8 cellular contexts compared by ENCODE assay signal in the genomic region with DNA sequence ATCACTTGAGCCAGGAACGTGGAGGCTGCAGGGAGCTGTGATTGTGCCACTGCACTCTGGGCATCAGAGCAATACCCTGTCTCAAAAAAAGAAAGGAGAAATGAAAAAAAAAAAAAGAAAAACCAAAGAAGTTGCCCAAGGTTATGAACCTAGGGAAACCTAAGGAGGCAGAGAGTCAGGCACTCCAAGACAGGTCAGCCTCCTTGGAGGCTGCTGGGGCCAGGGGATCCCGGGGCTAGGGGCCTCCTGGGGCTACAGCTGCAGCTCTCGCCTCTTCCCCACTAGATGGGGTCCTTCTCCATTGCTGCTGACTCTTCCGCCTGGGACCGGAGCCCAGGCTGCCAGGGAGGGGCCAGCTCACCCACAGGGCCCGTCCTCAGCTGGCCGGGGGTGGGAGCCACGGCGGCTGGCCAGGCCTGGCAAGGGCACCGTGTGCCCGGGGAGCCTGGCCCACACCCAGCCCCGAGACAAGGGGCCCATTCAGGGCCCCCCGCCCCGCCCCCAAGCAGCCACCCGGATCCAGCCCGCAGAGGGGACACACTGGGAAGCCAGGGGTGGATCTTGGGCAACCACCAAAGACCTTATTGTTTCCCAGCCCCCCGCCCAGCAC. TPM values are rescaled to one million over a fixed set of nuclear protein-coding genes. Genes with fewer than 3 reads are reported as not detected.
A peak's percentile ranks its signal among the peaks of the same experiment; 100 is the strongest.
DNase-seq lines count a peak whose midpoint lies in the region; ATAC-seq, FAIRE-seq and TF ChIP-seq lines count a peak whose summit lies in the region.

No MANE protein-coding gene starts in this region.

- H3K27me3 ChIP-seq in ascending aorta: no peaks in the 10 kb centered on the region

- TF ChIP-seq CTCF in ascending aorta (IDR thresholded peaks at IDR 0.05): peak; percentile 58 to 89 (median 86)

- H3K4me1 ChIP-seq in ascending aorta: peaks cover 13 to 14% of the 10 kb centered on the region in 2 donors

- peak overlapping the region in 1 of 2 donors; percentile 38 for H3K4me3 ChIP-seq in ascending aorta

- peak overlapping the region; percentile 55 to 67 for H3K27ac ChIP-seq in ascending aorta

- TF ChIP-seq POLR2A in GM12891 (IDR thresholded peaks at IDR 0.05; ENCODE audit: low read depth, low read length): no peak

- H3K9me3 ChIP-seq in ascending aorta: no peaks in the 10 kb centered on the region

- intact Hi-C loops in ascending aorta (cut with DNase I): loop anchor here (5.0 kb wide), 5 partner anchors 146 to 261 kb away; partner anchors contain the start of genes GIGYF1, GNB2, MOSPD3 and POP7
- intact Hi-C loops in left ventricle myocardium superior (cut with micrococcal nuclease): no loop called here
- intact Hi-C loops in sciatic nerve (cut with DNase I): loop anchor here (5.0 kb wide), 2 partner anchors 96 to 226 kb away; partner anchors contain the start of gene GIGYF1

- in situ Hi-C loops in KBM-7 (cut with MboI; ENCODE audit: low pct_unique_long_range_greater_than_20kb, low sequenced_read_pairs): no loop called here

- ATAC-seq in left ventricle myocardium superior (peak; percentile 87), sciatic nerve (peak; percentile 82), HG02840 (IDR thresholded peaks at IDR 0.05; ENCODE audit: low FRiP score, unreplicated experiment) (no peak)

- DNase-seq in ELF-1 (ENCODE audit: low read depth, low spot score) (peak; percentile 68), NCI-H1694 (lab: John Stamatoyannopoulos, UW) (peak; percentile 63), ascending aorta (ENCODE audit: low spot score in 2 of 2) (peak in 1 of 2 donors; percentile 88), left ventricle myocardium superior (peak; percentile 92), sciatic nerve (ENCODE audit: low spot score) (peak; percentile 87), KBM-7 (no peak), GM12891 (ENCODE audit: insufficient read length, low spot score) (no peak)

- FAIRE-seq in GM12891 (lab: Jason Lieb, UNC): no peak

- peaks cover 24 to 27% of the 10 kb centered on the region in 2 donors for H3K36me3 ChIP-seq in ascending aorta

TF ChIP-seq in GM12891, 5 proteins besides CTCF, POLR2A, EP300 and RAD21:
- TF ChIP-seq SPI1 (IDR thresholded peaks at IDR 0.05; ENCODE audit: low read depth, low read length): no peak
- no peak for TF ChIP-seq POLR2AphosphoS5 (IDR thresholded peaks at IDR 0.05; ENCODE audit: low read depth, low read length)
- no peak for TF ChIP-seq POU2F2 (IDR thresholded peaks at IDR 0.05; ENCODE audit: low read depth, low read length)
- no peak for TF ChIP-seq TAF1 (IDR thresholded peaks at IDR 0.05; ENCODE audit: low read depth, low read length)
- TF ChIP-seq PAX5 (IDR thresholded peaks at IDR 0.05; ENCODE audit: insufficient read depth, low read length, severe bottlenecking): no peak

RNA-seq across cellular contexts. Expression of gene SPACDR, which starts 1.7 kb away (rescaled TPM):
- total RNA-seq in ascending aorta (not detected), left ventricle myocardium superior (0.32 TPM), sciatic nerve (3.6 TPM)
- polyA plus RNA-seq in GM12891 (2012; ENCODE audit: low read depth, missing spikeins): 1.3 TPM

RNA-seq across cellular contexts. Expression of gene TSC22D4, which starts 13.2 kb away (rescaled TPM):
- 68.2 TPM for total RNA-seq in ascending aorta
- total RNA-seq in left ventricle myocardium superior: 51.1 TPM
- total RNA-seq in sciatic nerve: 148 TPM
- 39.4 TPM for polyA plus RNA-seq in GM12891 (2012; ENCODE audit: low read depth, missing spikeins)

RNA-seq across cellular contexts. Expression of gene NYAP1, which starts 17.9 kb away (rescaled TPM):
- total RNA-seq in ascending aorta (0.96 TPM), left ventricle myocardium superior (0.32 TPM), sciatic nerve (9.1 TPM)
- 0.22 TPM for polyA plus RNA-seq in GM12891 (2012; ENCODE audit: low read depth, missing spikeins)

RNA-seq across cellular contexts. Expression of gene PPP1R35, which starts 29.5 kb away (rescaled TPM):
- total RNA-seq in ascending aorta: 35.2 TPM
- total RNA-seq in left ventricle myocardium superior: 10.3 TPM
- 25.3 TPM for total RNA-seq in sciatic nerve
- 33.4 TPM for polyA plus RNA-seq in GM12891 (2012; ENCODE audit: low read depth, missing spikeins)

RNA-seq across cellular contexts. Expression of gene MEPCE, which starts 36.2 kb away (rescaled TPM):
- 32.9 TPM for total RNA-seq in ascending aorta
- total RNA-seq in left ventricle myocardium superior: 25.8 TPM
- 37.0 TPM for total RNA-seq in sciatic nerve
- polyA plus RNA-seq in GM12891 (2012; ENCODE audit: low read depth, missing spikeins): 26.7 TPM

Comparison
In these comparisons a context has a peak if more than half of its experiments do, and no peak if none do; other contexts are left out.
1. DNase-seq: peak in ELF-1 (single experiment), NCI-H1694 (single experiment), left ventricle myocardium superior (single experiment) and sciatic nerve (single experiment); none in KBM-7 (single experiment) and GM12891 (single experiment).